In the genomic region with DNA sequence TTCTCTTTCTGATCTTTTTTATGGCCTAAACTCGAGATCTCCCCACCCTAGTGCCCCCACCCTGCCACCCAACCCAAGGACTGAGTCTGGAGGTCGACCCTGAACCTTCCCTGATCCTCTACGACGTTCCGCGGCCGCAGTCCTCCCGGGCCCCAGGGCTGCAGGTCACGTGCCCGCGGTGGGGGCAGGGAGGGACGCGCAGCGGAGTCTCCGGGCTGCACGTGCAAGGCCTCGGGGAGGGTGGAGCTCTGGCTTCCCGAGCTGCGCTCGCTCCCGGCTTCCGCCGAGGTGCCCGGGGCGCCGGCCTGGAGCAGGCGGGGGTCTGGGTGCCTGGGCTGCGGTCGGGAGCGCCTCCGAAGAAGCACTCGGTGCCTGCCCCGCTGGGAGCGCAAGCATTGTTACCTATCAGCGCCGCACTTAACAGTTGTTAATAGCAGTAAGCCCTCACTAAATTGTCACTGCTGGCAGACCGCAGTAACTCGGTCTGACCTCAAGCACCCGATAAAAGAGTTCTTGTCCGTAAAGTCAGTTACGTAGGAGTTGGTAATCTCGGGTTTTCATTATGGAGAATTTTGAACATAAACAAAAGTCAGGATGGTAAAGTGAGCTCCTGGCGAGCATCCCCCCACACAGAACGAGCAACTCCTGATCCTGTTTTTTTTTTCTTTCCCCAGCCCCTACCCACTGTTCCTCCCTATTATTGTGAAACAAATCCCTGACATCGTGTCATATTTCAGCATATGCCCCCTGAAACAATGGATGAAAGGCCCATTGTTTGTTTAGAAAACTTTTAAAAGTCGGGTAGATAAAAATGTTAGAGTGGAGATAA, we compare ENCODE assay signal across 1 cellular context.
A peak's percentile ranks its signal among the peaks of the same experiment; 100 is the strongest.
TF ChIP-seq lines count a peak whose summit lies in the region.

No MANE protein-coding gene starts in this region.

TF ChIP-seq in HepG2, 621 proteins besides CTCF, POLR2A, EP300 and RAD21 (continued from another document and continues in another):
- TF ChIP-seq CBX2 (IDR thresholded peaks at IDR 0.05; ENCODE audit: low read depth, low read length), result no peak
- TF ChIP-seq CBX2 (CRISPR knock-in tag; IDR thresholded peaks at IDR 0.05; ENCODE audit: low read depth), result peak; percentile 61; the same call in 1 of the 2 replicates
- no peak for TF ChIP-seq MAFG (CRISPR knock-in tag; IDR thresholded peaks at IDR 0.05)
- no peak for TF ChIP-seq ARID3A (IDR thresholded peaks at IDR 0.05; ENCODE audit: low read depth, low read length)
- TF ChIP-seq, protein P1, sequence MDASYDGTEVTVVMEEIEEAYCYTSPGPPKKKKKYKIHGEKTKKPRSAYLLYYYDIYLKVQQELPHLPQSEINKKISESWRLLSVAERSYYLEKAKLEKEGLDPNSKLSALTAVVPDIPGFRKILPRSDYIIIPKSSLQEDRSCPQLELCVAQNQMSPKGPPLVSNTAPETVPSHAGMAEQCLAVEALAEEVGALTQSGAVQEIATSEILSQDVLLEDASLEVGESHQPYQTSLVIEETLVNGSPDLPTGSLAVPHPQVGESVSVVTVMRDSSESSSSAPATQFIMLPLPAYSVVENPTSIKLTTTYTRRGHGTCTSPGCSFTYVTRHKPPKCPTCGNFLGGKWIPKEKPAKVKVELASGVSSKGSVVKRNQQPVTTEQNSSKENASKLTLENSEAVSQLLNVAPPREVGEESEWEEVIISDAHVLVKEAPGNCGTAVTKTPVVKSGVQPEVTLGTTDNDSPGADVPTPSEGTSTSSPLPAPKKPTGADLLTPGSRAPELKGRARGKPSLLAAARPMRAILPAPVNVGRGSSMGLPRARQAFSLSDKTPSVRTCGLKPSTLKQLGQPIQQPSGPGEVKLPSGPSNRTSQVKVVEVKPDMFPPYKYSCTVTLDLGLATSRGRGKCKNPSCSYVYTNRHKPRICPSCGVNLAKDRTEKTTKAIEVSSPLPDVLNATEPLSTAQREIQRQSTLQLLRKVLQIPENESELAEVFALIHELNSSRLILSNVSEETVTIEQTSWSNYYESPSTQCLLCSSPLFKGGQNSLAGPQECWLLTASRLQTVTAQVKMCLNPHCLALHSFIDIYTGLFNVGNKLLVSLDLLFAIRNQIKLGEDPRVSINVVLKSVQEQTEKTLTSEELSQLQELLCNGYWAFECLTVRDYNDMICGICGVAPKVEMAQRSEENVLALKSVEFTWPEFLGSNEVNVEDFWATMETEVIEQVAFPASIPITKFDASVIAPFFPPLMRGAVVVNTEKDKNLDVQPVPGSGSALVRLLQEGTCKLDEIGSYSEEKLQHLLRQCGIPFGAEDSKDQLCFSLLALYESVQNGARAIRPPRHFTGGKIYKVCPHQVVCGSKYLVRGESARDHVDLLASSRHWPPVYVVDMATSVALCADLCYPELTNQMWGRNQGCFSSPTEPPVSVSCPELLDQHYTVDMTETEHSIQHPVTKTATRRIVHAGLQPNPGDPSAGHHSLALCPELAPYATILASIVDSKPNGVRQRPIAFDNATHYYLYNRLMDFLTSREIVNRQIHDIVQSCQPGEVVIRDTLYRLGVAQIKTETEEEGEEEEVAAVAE (CRISPR knock-in tag; IDR thresholded peaks at IDR 0.05; ENCODE audit: borderline replicate concordance), result peak; percentile 84; the same call in 1 of the 2 replicates
- no peak for TF ChIP-seq ZNF10 (CRISPR knock-in tag; IDR thresholded peaks at IDR 0.05; ENCODE audit: borderline replicate concordance, low read depth)
- peak; percentile 94 for TF ChIP-seq ZNF589 (CRISPR knock-in tag; conservative IDR thresholded peaks at IDR 0.05)
- TF ChIP-seq TBP (CRISPR knock-in tag; IDR thresholded peaks at IDR 0.05), result 0 out of 2 replicates have a peak, but pooled peaks have one; percentile 22
- no peak for TF ChIP-seq RORA (CRISPR knock-in tag; IDR thresholded peaks at IDR 0.05)
- no peak for TF ChIP-seq ELK4 (CRISPR knock-in tag; IDR thresholded peaks at IDR 0.05; ENCODE audit: borderline replicate concordance)
- TF ChIP-seq ZBED4 (CRISPR knock-in tag; IDR thresholded peaks at IDR 0.05; ENCODE audit: borderline replicate concordance), result no peak
- TF ChIP-seq ZFP1 (CRISPR knock-in tag; IDR thresholded peaks at IDR 0.05), result no peak
- no peak for TF ChIP-seq ZSCAN25 (CRISPR knock-in tag; IDR thresholded peaks at IDR 0.05)
- TF ChIP-seq ZNF558 (CRISPR knock-in tag; IDR thresholded peaks at IDR 0.05; ENCODE audit: borderline replicate concordance), result no peak
- TF ChIP-seq IRF9 (CRISPR knock-in tag; IDR thresholded peaks at IDR 0.05; ENCODE audit: borderline replicate concordance), result peak; percentile 78
- peak; percentile 80; the same call in 1 of the 2 replicates for TF ChIP-seq ZFP37 (CRISPR knock-in tag; IDR thresholded peaks at IDR 0.05; ENCODE audit: borderline replicate concordance)
- no peak for TF ChIP-seq PRPF4 (IDR thresholded peaks at IDR 0.05; ENCODE audit: low read depth, low read length, poor library complexity, severe bottlenecking)
- TF ChIP-seq MED8 (CRISPR knock-in tag; IDR thresholded peaks at IDR 0.05; ENCODE audit: insufficient replicate concordance), result peak; percentile 82
- peak; percentile 93 for TF ChIP-seq ZFX (CRISPR knock-in tag; IDR thresholded peaks at IDR 0.05; ENCODE audit: low read depth)
- TF ChIP-seq RFXANK (CRISPR knock-in tag; IDR thresholded peaks at IDR 0.05), result 0 out of 2 replicates have a peak, but pooled peaks have one; percentile 48
- TF ChIP-seq ZNF713 (CRISPR knock-in tag; IDR thresholded peaks at IDR 0.05), result 0 out of 2 replicates have a peak, but pooled peaks have one; percentile 41
- no peak for TF ChIP-seq ZNF577 (CRISPR knock-in tag; IDR thresholded peaks at IDR 0.05; ENCODE audit: borderline replicate concordance, low read depth)
- TF ChIP-seq ZBTB3 (CRISPR knock-in tag; IDR thresholded peaks at IDR 0.05; ENCODE audit: borderline replicate concordance, low read depth), result no peak
- peak; percentile 47; the same call in 1 of the 2 replicates for TF ChIP-seq THAP9 (CRISPR knock-in tag; IDR thresholded peaks at IDR 0.05; ENCODE audit: borderline replicate concordance)
- peak; percentile 68 for TF ChIP-seq FOSL2 (CRISPR knock-in tag; IDR thresholded peaks at IDR 0.05)
- no peak for TF ChIP-seq ZNF530 (CRISPR knock-in tag; IDR thresholded peaks at IDR 0.05; ENCODE audit: low read depth)
- TF ChIP-seq ATF4 (CRISPR knock-in tag; IDR thresholded peaks at IDR 0.05), result peak in 1 of 2 experiments; percentile 87; a peak in 2 of 4 replicates
- no peak for TF ChIP-seq ZKSCAN5 (CRISPR knock-in tag; IDR thresholded peaks at IDR 0.05)
- TF ChIP-seq, protein P2, sequence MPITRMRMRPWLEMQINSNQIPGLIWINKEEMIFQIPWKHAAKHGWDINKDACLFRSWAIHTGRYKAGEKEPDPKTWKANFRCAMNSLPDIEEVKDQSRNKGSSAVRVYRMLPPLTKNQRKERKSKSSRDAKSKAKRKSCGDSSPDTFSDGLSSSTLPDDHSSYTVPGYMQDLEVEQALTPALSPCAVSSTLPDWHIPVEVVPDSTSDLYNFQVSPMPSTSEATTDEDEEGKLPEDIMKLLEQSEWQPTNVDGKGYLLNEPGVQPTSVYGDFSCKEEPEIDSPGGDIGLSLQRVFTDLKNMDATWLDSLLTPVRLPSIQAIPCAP (CRISPR knock-in tag; IDR thresholded peaks at IDR 0.05; ENCODE audit: low read depth), result peak; percentile 62; the same call in 1 of the 2 replicates
- TF ChIP-seq KDM5A (IDR thresholded peaks at IDR 0.05; ENCODE audit: borderline replicate concordance, low read length), result no peak
- peak; percentile 97 for TF ChIP-seq MYC (CRISPR knock-in tag; IDR thresholded peaks at IDR 0.05; ENCODE audit: borderline replicate concordance)
- TF ChIP-seq ETV6 (CRISPR knock-in tag; conservative IDR thresholded peaks at IDR 0.05), result peak; percentile 93; the same call in 1 of the 2 replicates
- peak; percentile 76 for TF ChIP-seq THRA (CRISPR knock-in tag; IDR thresholded peaks at IDR 0.05; ENCODE audit: borderline replicate concordance)
- TF ChIP-seq ZNF225 (CRISPR knock-in tag; IDR thresholded peaks at IDR 0.05), result peak; percentile 94
- TF ChIP-seq ZNF205 (CRISPR knock-in tag; IDR thresholded peaks at IDR 0.05), result peak; percentile 71; the same call in 1 of the 2 replicates
- TF ChIP-seq ZNF883 (CRISPR knock-in tag; IDR thresholded peaks at IDR 0.05; ENCODE audit: not compliant biosample characterization), result no peak
